In the genomic region with DNA sequence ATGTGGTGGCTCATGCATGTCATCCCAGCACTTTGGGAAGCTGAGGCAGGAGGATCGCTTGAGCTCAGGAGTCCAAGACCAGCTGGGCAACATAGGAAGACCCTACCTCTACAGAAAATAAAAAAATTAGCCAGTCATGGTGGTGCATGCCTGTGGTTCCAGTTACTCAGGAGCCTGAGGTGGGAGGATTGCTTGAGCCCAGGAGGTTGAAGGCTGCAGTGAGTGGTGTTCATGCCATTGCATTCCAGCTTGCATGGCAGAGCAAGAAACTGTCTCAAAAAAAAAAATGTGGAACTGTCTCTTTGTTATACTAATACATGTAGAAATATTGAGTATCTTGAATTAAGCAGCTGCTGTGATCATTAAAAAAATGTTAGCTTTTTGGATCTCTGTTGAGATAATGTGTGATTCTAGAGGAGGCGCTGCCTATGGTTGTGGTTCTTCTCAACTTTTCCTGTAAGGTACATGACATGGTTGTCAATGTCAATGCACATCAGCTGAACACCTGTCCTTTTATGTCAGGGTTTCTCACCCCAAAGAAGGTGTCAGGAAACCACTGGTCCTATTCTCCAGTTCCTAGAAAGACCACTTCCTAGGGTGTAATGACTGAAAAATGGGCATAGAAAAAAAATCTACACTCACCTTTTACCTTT, we compare ENCODE assay signal across 19 cellular contexts. TPM values are rescaled to one million over a fixed set of nuclear protein-coding genes. Genes with fewer than 3 reads are reported as not detected.
DNase-seq lines count a peak whose midpoint lies in the region; ATAC-seq lines count a peak whose summit lies in the region.
"Had no signal": no experiment of that assay in that cellular context is flagged by ENCODE, and none has a peak within 500 bp of the region (broad histone marks: within the 10 kb centered on the region; RNA-seq: fewer than 3 reads in every experiment).

No MANE protein-coding gene starts in this region.

- ATAC-seq in T-cell (replicated peaks in 1 of 4) (peak in 3 of 4 experiments; percentile 33 to 66 (median 53)), GM19351 (IDR thresholded peaks at IDR 0.05; ENCODE audit: unreplicated experiment) (no peak)
- peak; percentile 69 for ATAC-seq in stimulated activated effector memory CD8-positive, alpha-beta T cell treated with anti-CD3 and anti-CD28 coated beads, Interleukin-12 subunit alpha, Interleukin-12 subunit beta, amount 100 ng/mL, for 72 hours

- intact Hi-C loops in activated CD4-positive, alpha-beta memory T cell treated with anti-CD3 and anti-CD28 coated beads for 36 hours (cut with micrococcal nuclease): no loop called here

- H3K9me3 Mint-ChIP-seq in activated CD4-positive, alpha-beta memory T cell treated with anti-CD3 and anti-CD28 coated beads, Interleukin-2, amount 10 ng/mL, durations not matched to agents 7 days and 5 days: peaks cover 8% of the 10 kb centered on the region
- no peaks in the 10 kb centered on the region for H3K9me3 Mint-ChIP-seq in activated CD4-positive, alpha-beta memory T cell treated with anti-CD3 and anti-CD28 coated beads for 36 hours
- no peaks in the 10 kb centered on the region for H3K9me3 Mint-ChIP-seq in T-cell
- H3K9me3 Mint-ChIP-seq in stimulated activated effector memory CD8-positive, alpha-beta T cell treated with anti-CD3 and anti-CD28 coated beads, Interleukin-12 subunit alpha, Interleukin-12 subunit beta, amount 100 ng/mL, for 72 hours: peaks cover 2% of the 10 kb centered on the region
- H3K9me3 Mint-ChIP-seq: HFFc6 had no signal

- peaks cover 19% of the 10 kb centered on the region for H3K36me3 Mint-ChIP-seq in activated CD4-positive, alpha-beta memory T cell treated with anti-CD3 and anti-CD28 coated beads, Interleukin-2, amount 10 ng/mL, durations not matched to agents 7 days and 5 days (ENCODE audit: low read depth)
- no peaks in the 10 kb centered on the region for H3K36me3 Mint-ChIP-seq in activated CD4-positive, alpha-beta memory T cell treated with anti-CD3 and anti-CD28 coated beads for 36 hours
- no peaks in the 10 kb centered on the region for H3K36me3 Mint-ChIP-seq in T-cell
- H3K36me3 Mint-ChIP-seq in stimulated activated effector memory CD8-positive, alpha-beta T cell treated with anti-CD3 and anti-CD28 coated beads, Interleukin-12 subunit alpha, Interleukin-12 subunit beta, amount 100 ng/mL, for 72 hours: no peaks in the 10 kb centered on the region

- H3K4me1 Mint-ChIP-seq in activated CD4-positive, alpha-beta memory T cell treated with anti-CD3 and anti-CD28 coated beads, Interleukin-2, amount 10 ng/mL, durations not matched to agents 7 days and 5 days: peaks cover 57% of the 10 kb centered on the region
- peaks cover 24% of the 10 kb centered on the region for H3K4me1 Mint-ChIP-seq in activated CD4-positive, alpha-beta memory T cell treated with anti-CD3 and anti-CD28 coated beads for 36 hours (ENCODE audit: low read depth)
- peaks cover 32 to 40% (median 35%) of the 10 kb centered on the region in 3 donors for H3K4me1 Mint-ChIP-seq in T-cell
- peaks cover 42% of the 10 kb centered on the region for H3K4me1 Mint-ChIP-seq in stimulated activated effector memory CD8-positive, alpha-beta T cell treated with anti-CD3 and anti-CD28 coated beads, Interleukin-12 subunit alpha, Interleukin-12 subunit beta, amount 100 ng/mL, for 72 hours

- H3K27me3 Mint-ChIP-seq in activated CD4-positive, alpha-beta memory T cell treated with anti-CD3 and anti-CD28 coated beads, Interleukin-2, amount 10 ng/mL, durations not matched to agents 7 days and 5 days: peaks cover 3% of the 10 kb centered on the region
- no peaks in the 10 kb centered on the region for H3K27me3 Mint-ChIP-seq in activated CD4-positive, alpha-beta memory T cell treated with anti-CD3 and anti-CD28 coated beads for 36 hours
- peaks cover 0 to 3% of the 10 kb centered on the region in 2 donors for H3K27me3 Mint-ChIP-seq in T-cell

- CTCF ChIA-PET in activated CD4-positive, alpha-beta memory T cell treated with anti-CD3 and anti-CD28 coated beads, Interleukin-2, amount 10 ng/mL, durations not matched to agents 7 days and 5 days (lab: Charles Lee): interaction anchor here (1.1 to 2.1 kb wide), 10 partner anchors 10 to 271 kb away, joined by 3 to 8 read pairs (median 4); no protein-coding TSS in a partner anchor
- CTCF ChIA-PET in activated CD4-positive, alpha-beta memory T cell treated with anti-CD3 and anti-CD28 coated beads for 36 hours (lab: Charles Lee): interaction anchor here (0.6 to 1.8 kb wide), 7 partner anchors 18 to 315 kb away, joined by 3 to 7 read pairs (median 5); no protein-coding TSS in a partner anchor
- CTCF ChIA-PET in T-cell (lab: Charles Lee): interaction anchor here (1.0 to 1.2 kb wide), 4 partner anchors 10 to 25 kb away, joined by 3 to 5 read pairs (median 4); no protein-coding TSS in a partner anchor

- POLR2A ChIA-PET in activated CD4-positive, alpha-beta memory T cell treated with anti-CD3 and anti-CD28 coated beads, Interleukin-2, amount 10 ng/mL, durations not matched to agents 7 days and 5 days (lab: Charles Lee): interaction anchor here (0.6 to 3.4 kb wide), 14 partner anchors 8 to 141 kb away, joined by 3 to 17 read pairs (median 6); a partner anchor contains a TSS
- POLR2A ChIA-PET in activated CD4-positive, alpha-beta memory T cell treated with anti-CD3 and anti-CD28 coated beads for 36 hours (lab: Charles Lee): interaction anchor here (0.6 to 1.3 kb wide), 4 partner anchors 10 to 934 kb away, joined by 3 to 5 read pairs (median 3); no protein-coding TSS in a partner anchor
- POLR2A ChIA-PET in T-cell (lab: Charles Lee): no interaction called here

- peak overlapping the region; percentile 50 for H3K27ac Mint-ChIP-seq in activated CD4-positive, alpha-beta memory T cell treated with anti-CD3 and anti-CD28 coated beads, Interleukin-2, amount 10 ng/mL, durations not matched to agents 7 days and 5 days
- H3K27ac Mint-ChIP-seq in activated CD4-positive, alpha-beta memory T cell treated with anti-CD3 and anti-CD28 coated beads for 36 hours: no peak overlapping the region
- H3K27ac Mint-ChIP-seq in T-cell: no peak overlapping the region
- H3K27ac Mint-ChIP-seq in stimulated activated effector memory CD8-positive, alpha-beta T cell treated with anti-CD3 and anti-CD28 coated beads, Interleukin-12 subunit alpha, Interleukin-12 subunit beta, amount 100 ng/mL, for 72 hours: no peak overlapping the region
- H3K27ac Mint-ChIP-seq: CD14-positive monocyte, HFFc6 had no signal

- peak; percentile 28 for DNase-seq in activated CD4-positive, alpha-beta memory T cell treated with anti-CD3 and anti-CD28 coated beads, Interleukin-2, amount 10 ng/mL, durations not matched to agents 7 days and 5 days
- no peak for DNase-seq in activated CD4-positive, alpha-beta memory T cell treated with anti-CD3 and anti-CD28 coated beads for 36 hours
- DNase-seq in T-cell (no peak), amniotic epithelial cell (ENCODE audit: low read depth) (peak; percentile 62), glomerular visceral epithelial cell (ENCODE audit: extremely low spot score) (no peak), NCI-H1048 (lab: John Stamatoyannopoulos, UW) (no peak)
- DNase-seq in stimulated activated effector memory CD8-positive, alpha-beta T cell treated with anti-CD3 and anti-CD28 coated beads, Interleukin-12 subunit alpha, Interleukin-12 subunit beta, amount 100 ng/mL, for 72 hours (ENCODE audit: low spot score in 2 of 2): no peak
- DNase-seq: Calu3; DMS79; GF-D8; HFFc6; NCI-H1694 treated with DMSO at 0.1 percent for 48 hours; NCI-H69; NK-92 treated with Interleukin-12 subunit alpha and Interleukin-12 subunit beta, amount 100 ng/mL, for 24 hours; OCI-M1; RPMI8226 had no signal

- no peak overlapping the region for H3K4me3 Mint-ChIP-seq in activated CD4-positive, alpha-beta memory T cell treated with anti-CD3 and anti-CD28 coated beads, Interleukin-2, amount 10 ng/mL, durations not matched to agents 7 days and 5 days
- no peak overlapping the region for H3K4me3 Mint-ChIP-seq in activated CD4-positive, alpha-beta memory T cell treated with anti-CD3 and anti-CD28 coated beads for 36 hours
- H3K4me3 Mint-ChIP-seq in T-cell: no peak overlapping the region
- H3K4me3 Mint-ChIP-seq in stimulated activated effector memory CD8-positive, alpha-beta T cell treated with anti-CD3 and anti-CD28 coated beads, Interleukin-12 subunit alpha, Interleukin-12 subunit beta, amount 100 ng/mL, for 72 hours: no peak overlapping the region
- H3K4me3 Mint-ChIP-seq: HFFc6 had no signal

RNA-seq across cellular contexts. Expression of a gene that starts 34.7 kb away (rescaled TPM):
- total RNA-seq in activated CD4-positive, alpha-beta memory T cell treated with anti-CD3 and anti-CD28 coated beads, Interleukin-2, amount 10 ng/mL, durations not matched to agents 7 days and 5 days: under 1 TPM; 0.58 to 0.71 TPM
- 1 to 10 TPM; 1.3 TPM for total RNA-seq in activated CD4-positive, alpha-beta memory T cell treated with anti-CD3 and anti-CD28 coated beads for 36 hours
- 1 to 10 TPM in 1 of 5 donors, under 1 TPM in 4; 0.15 to 1.4 (median 0.35) TPM for total RNA-seq in T-cell
- total RNA-seq: Calu3, H1, HFFc6 had no signal

Comparison
In these comparisons a context has a peak if more than half of its experiments do, and no peak if none do; other contexts are left out.
1. DNase-seq: peak in activated CD4-positive, alpha-beta memory T cell treated with anti-CD3 and anti-CD28 coated beads, Interleukin-2, amount 10 ng/mL, durations not matched to agents 7 days and 5 days (single experiment) and amniotic epithelial cell (single experiment); none in activated CD4-positive, alpha-beta memory T cell treated with anti-CD3 and anti-CD28 coated beads for 36 hours (single experiment), T-cell (0 of 34), stimulated activated effector memory CD8-positive, alpha-beta T cell treated with anti-CD3 and anti-CD28 coated beads, Interleukin-12 subunit alpha, Interleukin-12 subunit beta, amount 100 ng/mL, for 72 hours (0 of 2), glomerular visceral epithelial cell (single experiment) and NCI-H1048 (single experiment).
2. POLR2A ChIA-PET loops: an anchor here in activated CD4-positive, alpha-beta memory T cell treated with anti-CD3 and anti-CD28 coated beads, Interleukin-2, amount 10 ng/mL, durations not matched to agents 7 days and 5 days (0.6 to 3.4 kb wide) and activated CD4-positive, alpha-beta memory T cell treated with anti-CD3 and anti-CD28 coated beads for 36 hours (0.6 to 1.3 kb wide); none called in T-cell.